10 cellular contexts compared by ENCODE assay signal in genomic region chr5:68273717-68274409, GRCh38. TPM values are rescaled to one million over a fixed set of nuclear protein-coding genes. Genes with fewer than 3 reads are reported as not detected.
DNase-seq lines count a peak whose midpoint lies in the region; ATAC-seq and TF ChIP-seq lines count a peak whose summit lies in the region.
"Had no signal": no experiment of that assay in that cellular context is flagged by ENCODE, and none has a peak within 500 bp of the region (broad histone marks: within the 10 kb centered on the region; RNA-seq: fewer than 3 reads in every experiment).

No MANE protein-coding gene starts in this region.

- H3K27ac ChIP-seq in foreskin keratinocyte = no peak overlapping the region

- in situ Hi-C loops in G401 (cut with HindIII; ENCODE audit: low sequenced_read_pairs) = no loop called here

- H3K4me1 ChIP-seq in foreskin keratinocyte = peaks cover 29% of the 10 kb centered on the region

- DNase-seq in ELF-1 (ENCODE audit: low read depth, low spot score) = peak; percentile 61
- DNase-seq in foreskin keratinocyte = peak in 1 of 2 donors; percentile 62
- no peak for DNase-seq in G401 (ENCODE audit: low spot score)
- DNase-seq in AG08395 (ENCODE audit: low spot score) = no peak
- no peak for DNase-seq in dermis blood vessel endothelial cell
- no peak for DNase-seq in NCI-H2081 (lab: John Stamatoyannopoulos, UW)
- DNase-seq: NCI-H1092 treated with DMSO at 0.1 percent for 48 hours; stimulated activated CD4-positive, alpha-beta T cell treated with anti-CD3 and anti-CD28 coated beads, Interleukin-2, amount 100 ng/mL, for 24 hours had no signal

- TF ChIP-seq CTCF in foreskin keratinocyte (conservative IDR thresholded peaks at IDR 0.05) = no peak

- H3K27me3 ChIP-seq in foreskin keratinocyte = no peaks in the 10 kb centered on the region

- ATAC-seq in GM19455 (IDR thresholded peaks at IDR 0.05; ENCODE audit: unreplicated experiment) (peak; percentile 49), HG03342 (IDR thresholded peaks at IDR 0.05; ENCODE audit: unreplicated experiment) (peak; percentile 58), foreskin keratinocyte (peak; percentile 37)

RNA-seq across cellular contexts. Expression of gene PIK3R1, which starts 58.3 kb away (rescaled TPM):
- total RNA-seq in foreskin keratinocyte (13.9 and 15.6 TPM in 2 replicates), dermis blood vessel endothelial cell (18.4 and 19.5 TPM in 2 replicates)
- 1.7 and 2.2 TPM in 2 replicates for polyA plus RNA-seq in foreskin keratinocyte
- total RNA-seq in G401 (2014; rRNA removed; shearing (Covaris generic)) = 13.2 and 18.9 TPM in 2 replicates
